ENCODE assay signal across 1 cellular context in the genomic region with DNA sequence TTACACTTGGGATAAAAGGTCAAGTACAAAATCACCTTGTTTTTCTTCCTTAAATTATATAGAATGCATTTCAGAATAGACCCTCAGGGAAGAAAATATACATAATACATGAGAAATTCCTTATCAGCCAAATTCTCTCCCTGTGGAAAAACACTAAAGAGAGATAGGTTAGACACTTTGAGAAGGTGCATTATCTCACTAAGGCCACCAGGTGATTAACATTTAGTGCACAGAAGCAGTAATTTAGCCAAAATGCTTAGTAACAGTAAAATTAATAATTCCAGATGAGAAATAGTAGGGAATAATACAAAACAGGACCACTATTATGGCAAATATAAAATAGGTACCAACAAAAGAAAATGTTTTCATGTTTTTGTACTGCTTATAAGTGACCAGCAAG.
TF ChIP-seq lines count a peak whose summit lies in the region.

No MANE protein-coding gene starts in this region.

TF ChIP-seq in HCT116, 20 proteins besides CTCF, POLR2A, EP300 and RAD21 (continued from another document):
- TF ChIP-seq, protein P1, sequence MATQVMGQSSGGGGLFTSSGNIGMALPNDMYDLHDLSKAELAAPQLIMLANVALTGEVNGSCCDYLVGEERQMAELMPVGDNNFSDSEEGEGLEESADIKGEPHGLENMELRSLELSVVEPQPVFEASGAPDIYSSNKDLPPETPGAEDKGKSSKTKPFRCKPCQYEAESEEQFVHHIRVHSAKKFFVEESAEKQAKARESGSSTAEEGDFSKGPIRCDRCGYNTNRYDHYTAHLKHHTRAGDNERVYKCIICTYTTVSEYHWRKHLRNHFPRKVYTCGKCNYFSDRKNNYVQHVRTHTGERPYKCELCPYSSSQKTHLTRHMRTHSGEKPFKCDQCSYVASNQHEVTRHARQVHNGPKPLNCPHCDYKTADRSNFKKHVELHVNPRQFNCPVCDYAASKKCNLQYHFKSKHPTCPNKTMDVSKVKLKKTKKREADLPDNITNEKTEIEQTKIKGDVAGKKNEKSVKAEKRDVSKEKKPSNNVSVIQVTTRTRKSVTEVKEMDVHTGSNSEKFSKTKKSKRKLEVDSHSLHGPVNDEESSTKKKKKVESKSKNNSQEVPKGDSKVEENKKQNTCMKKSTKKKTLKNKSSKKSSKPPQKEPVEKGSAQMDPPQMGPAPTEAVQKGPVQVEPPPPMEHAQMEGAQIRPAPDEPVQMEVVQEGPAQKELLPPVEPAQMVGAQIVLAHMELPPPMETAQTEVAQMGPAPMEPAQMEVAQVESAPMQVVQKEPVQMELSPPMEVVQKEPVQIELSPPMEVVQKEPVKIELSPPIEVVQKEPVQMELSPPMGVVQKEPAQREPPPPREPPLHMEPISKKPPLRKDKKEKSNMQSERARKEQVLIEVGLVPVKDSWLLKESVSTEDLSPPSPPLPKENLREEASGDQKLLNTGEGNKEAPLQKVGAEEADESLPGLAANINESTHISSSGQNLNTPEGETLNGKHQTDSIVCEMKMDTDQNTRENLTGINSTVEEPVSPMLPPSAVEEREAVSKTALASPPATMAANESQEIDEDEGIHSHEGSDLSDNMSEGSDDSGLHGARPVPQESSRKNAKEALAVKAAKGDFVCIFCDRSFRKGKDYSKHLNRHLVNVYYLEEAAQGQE (IDR thresholded peaks at IDR 0.05; ENCODE audit: low read depth) = no peak
- TF ChIP-seq EZH2phosphoT487 (IDR thresholded peaks at IDR 0.05; ENCODE audit: borderline replicate concordance) (no peak), FOSL1 (IDR thresholded peaks at IDR 0.05; ENCODE audit: low read depth) (no peak), CEBPB (IDR thresholded peaks at IDR 0.05; ENCODE audit: low read depth) (no peak), ELF1 (IDR thresholded peaks at IDR 0.05; ENCODE audit: borderline replicate concordance, low read depth) (no peak)
